Comparison of ENCODE assay signal across 14 cellular contexts in genomic region chr1:240107058-240107684, GRCh38. TPM values are rescaled to one million over a fixed set of nuclear protein-coding genes. Genes with fewer than 3 reads are reported as not detected.
DNase-seq lines count a peak whose midpoint lies in the region; ATAC-seq and TF ChIP-seq lines count a peak whose summit lies in the region.
"Had no signal": no experiment of that assay in that cellular context is flagged by ENCODE, and none has a peak within 500 bp of the region (broad histone marks: within the 10 kb centered on the region; RNA-seq: fewer than 3 reads in every experiment).

No MANE protein-coding gene starts in this region.

- intact Hi-C loops in dorsolateral prefrontal cortex (cut with DNase I) = no loop called here
- intact Hi-C loops in tibial artery (cut with DNase I; ENCODE audit: low total_unique reads) = no loop called here
- intact Hi-C loops in heart right ventricle (cut with DNase I) = no loop called here

- H3K27ac Mint-ChIP-seq in neural progenitor cell = peak overlapping the region; percentile 34
- H3K27ac Mint-ChIP-seq: activated CD4-positive, alpha-beta memory T cell treated with anti-CD3 and anti-CD28 coated beads, Interleukin-2, amount 10 ng/mL, durations not matched to agents 7 days and 5 days; CD4-positive, CD25-positive, alpha-beta regulatory T cell; naive B cell had no signal

- peaks cover 6% of the 10 kb centered on the region for H3K4me1 Mint-ChIP-seq in neural progenitor cell
- H3K4me1 Mint-ChIP-seq: activated CD4-positive, alpha-beta memory T cell treated with anti-CD3 and anti-CD28 coated beads, Interleukin-2, amount 10 ng/mL, durations not matched to agents 7 days and 5 days; CD4-positive, CD25-positive, alpha-beta regulatory T cell; naive B cell had no signal

- H3K36me3 ChIP-seq in neural progenitor cell (no peaks in the 10 kb centered on the region), tibial artery (no peaks in the 10 kb centered on the region), heart right ventricle (no peaks in the 10 kb centered on the region)

- H3K4me3 Mint-ChIP-seq in neural progenitor cell = no peak overlapping the region
- H3K4me3 Mint-ChIP-seq: activated CD4-positive, alpha-beta memory T cell treated with anti-CD3 and anti-CD28 coated beads, Interleukin-2, amount 10 ng/mL, durations not matched to agents 7 days and 5 days; CD4-positive, CD25-positive, alpha-beta regulatory T cell; naive B cell had no signal

- no peak overlapping the region for H3K4me2 ChIP-seq in neural progenitor cell

- no peak overlapping the region for H2AFZ ChIP-seq in neural progenitor cell (replicated peaks)

- peaks cover 11% of the 10 kb centered on the region for H3K36me3 Mint-ChIP-seq in neural progenitor cell
- H3K36me3 Mint-ChIP-seq: CD4-positive, CD25-positive, alpha-beta regulatory T cell; naive B cell had no signal

- H3K4me3 ChIP-seq in dorsolateral prefrontal cortex = no peak overlapping the region
- H3K4me3 ChIP-seq in neural progenitor cell = no peak overlapping the region
- no peak overlapping the region for H3K4me3 ChIP-seq in tibial artery
- H3K4me3 ChIP-seq in heart right ventricle = no peak overlapping the region

- 61 to 73% methylated on average over 3 of the region's 3 CpGs for WGBS in heart right ventricle, 2 donors

- H3F3A ChIP-seq in neural progenitor cell (ENCODE audit: low read depth) = no peaks in the 10 kb centered on the region

- TF ChIP-seq CTCF in dorsolateral prefrontal cortex (IDR thresholded peaks at IDR 0.05 in 54 of 56, conservative IDR thresholded peaks at IDR 0.05 in 2 of 56; ENCODE audit: low read depth in 1 of 56, partially characterized antibody in 56 of 56) (no peak), neural progenitor cell (IDR thresholded peaks at IDR 0.05) (no peak), tibial artery (IDR thresholded peaks at IDR 0.05) (no peak), heart right ventricle (IDR thresholded peaks at IDR 0.05) (no peak)

- ATAC-seq in GM21576 (IDR thresholded peaks at IDR 0.05; ENCODE audit: unreplicated experiment) = no peak
- ATAC-seq in heart right ventricle = no peak
- ATAC-seq: sciatic nerve had no signal

- H3K9me3 ChIP-seq in neural progenitor cell (ENCODE audit: low read depth) (no peaks in the 10 kb centered on the region), tibial artery (no peaks in the 10 kb centered on the region), heart right ventricle (no peaks in the 10 kb centered on the region)

- H3K9me3 Mint-ChIP-seq in neural progenitor cell = peaks cover 2% of the 10 kb centered on the region
- H3K9me3 Mint-ChIP-seq: activated CD4-positive, alpha-beta memory T cell treated with anti-CD3 and anti-CD28 coated beads, Interleukin-2, amount 10 ng/mL, durations not matched to agents 7 days and 5 days had no signal

- DNase-seq in DMS53 treated with DMSO at 0.1 percent for 48 hours (lab: John Stamatoyannopoulos, UW; ENCODE audit: unreplicated experiment) (peak; percentile 61), NCI-H226 (peak; percentile 31), dorsolateral prefrontal cortex (no peak), neural progenitor cell (ENCODE audit: low spot score) (no peak), tibial artery (no peak), NCI-H1694 treated with DMSO at 0.1 percent for 48 hours (lab: John Stamatoyannopoulos, UW) (no peak), heart right ventricle (no peak)
- DNase-seq: activated CD4-positive, alpha-beta memory T cell treated with anti-CD3 and anti-CD28 coated beads, Interleukin-2, amount 10 ng/mL, durations not matched to agents 7 days and 5 days; activated gamma-delta T cell treated with Interleukin-2 at 50 U/mL for 16 hours; CD4-positive, CD25-positive, alpha-beta regulatory T cell; naive B cell had no signal

- H3K4me1 ChIP-seq in neural progenitor cell (no peaks in the 10 kb centered on the region), tibial artery (no peaks in the 10 kb centered on the region), heart right ventricle (no peaks in the 10 kb centered on the region)

- H4K20me1 ChIP-seq in neural progenitor cell (ENCODE audit: low read depth) = no peaks in the 10 kb centered on the region

- H3K79me2 ChIP-seq in neural progenitor cell (ENCODE audit: low read depth) = no peaks in the 10 kb centered on the region

- H3K27ac ChIP-seq in dorsolateral prefrontal cortex (peak overlapping the region in 41 of 59 donors; percentile 0 to 81 (median 47)), neural progenitor cell (no peak overlapping the region), tibial artery (no peak overlapping the region), heart right ventricle (no peak overlapping the region)

- no peak overlapping the region for H3K9ac ChIP-seq in neural progenitor cell

- H3K27me3 ChIP-seq in dorsolateral prefrontal cortex (no peaks in the 10 kb centered on the region), neural progenitor cell (no peaks in the 10 kb centered on the region), tibial artery (no peaks in the 10 kb centered on the region), heart right ventricle (peaks cover 0 to 20% (median 5%) of the 10 kb centered on the region in 7 donors)

- no peaks in the 10 kb centered on the region for H3K27me3 Mint-ChIP-seq in neural progenitor cell (ENCODE audit: insufficient read depth, low read depth)
- H3K27me3 Mint-ChIP-seq: activated CD4-positive, alpha-beta memory T cell treated with anti-CD3 and anti-CD28 coated beads, Interleukin-2, amount 10 ng/mL, durations not matched to agents 7 days and 5 days; CD4-positive, CD25-positive, alpha-beta regulatory T cell had no signal

RNA-seq across cellular contexts. Expression of gene FMN2, which starts 15.5 kb away (rescaled TPM):
- total RNA-seq in dorsolateral prefrontal cortex = 100 to 1,000 TPM in 119 of 120 experiments, 10 to 100 TPM in 1; 79.2 to 266 (median 177) TPM
- total RNA-seq in neural progenitor cell (ENCODE audit: low replicate concordance) = 1.7 TPM in 2 replicates
- under 1 TPM in 2 of 10 donors, not detected in 8; 0.12 to 0.70 TPM for total RNA-seq in heart right ventricle
- polyA plus RNA-seq in heart right ventricle = under 1 TPM in 1 of 2 donors, not detected in 1; 0.03 TPM
- total RNA-seq: activated CD4-positive, alpha-beta memory T cell treated with anti-CD3 and anti-CD28 coated beads, Interleukin-2, amount 10 ng/mL, durations not matched to agents 7 days and 5 days; CD4-positive, CD25-positive, alpha-beta regulatory T cell had no signal
- polyA plus RNA-seq: CD4-positive, CD25-positive, alpha-beta regulatory T cell; keratinocyte had no signal

Comparison
In these comparisons a context has a peak if more than half of its experiments do, and no peak if none do; other contexts are left out.
1. DNase-seq: peak in DMS53 treated with DMSO at 0.1 percent for 48 hours (single experiment) and NCI-H226 (single experiment); none in dorsolateral prefrontal cortex (0 of 10), neural progenitor cell (single experiment), tibial artery (0 of 2), NCI-H1694 treated with DMSO at 0.1 percent for 48 hours (single experiment) and heart right ventricle (0 of 2).
2. H3K27ac ChIP-seq: peak in dorsolateral prefrontal cortex (41 of 59); none in neural progenitor cell (single experiment), tibial artery (0 of 2) and heart right ventricle (0 of 10).
3. RNA of gene FMN2, which starts 15.5 kb away (total RNA-seq): 79.2 to 266 TPM in dorsolateral prefrontal cortex; 1.7 TPM in neural progenitor cell and 0.12 to 0.70 TPM in heart right ventricle; every median in the first group is over 10 times any median in the second.